Comparison of ENCODE assay signal across 28 cellular contexts in genomic region chr7:133845005-133845404, GRCh38.
"Had no signal": no experiment of that assay in that cellular context is flagged by ENCODE, and none has a peak within 500 bp of the region (broad histone marks: within the 10 kb centered on the region; RNA-seq: fewer than 3 reads in every experiment).

No MANE protein-coding gene starts in this region.

- ATAC-seq: left colon; left lung; lower lobe of right lung; naive thymus-derived CD8-positive, alpha-beta T cell; pancreas; right cardiac atrium; sciatic nerve; stimulated activated naive B cell treated with anti-CD40 and anti-IgM and Interleukin-4, amounts not matched to agents 10 μg/mL and 1 μg/mL and 100 μg/mL, for 72 hours; stimulated activated naive CD8-positive, alpha-beta T cell treated with anti-CD3 and anti-CD28 coated beads, Interleukin-15, Interleukin-2, amounts not matched to agents 100 U/mL and 50 U/mL, for 24 hours had no signal

- FAIRE-seq: islet of Langerhans, kidney, pancreas had no signal

- H3K4me1 Mint-ChIP-seq: neural crest cell had no signal

- DNase-seq: immature natural killer cell; kidney; left colon; left lung; lower lobe of right lung; mammary epithelial cell; mesenchymal stem cell; naive thymus-derived CD8-positive, alpha-beta T cell; nucleus accumbens; pancreas; posterior cingulate gyrus; retina; right cardiac atrium; stimulated activated CD4-positive, alpha-beta T cell treated with anti-CD3 and anti-CD28 coated beads, Interleukin-12 subunit alpha, Interleukin-12 subunit beta, amount 100 ng/mL, for 4 hours; stimulated activated CD4-positive, alpha-beta T cell treated with anti-CD3 and anti-CD28 coated beads, Interleukin-15, amount 100 ng/mL, for 24 hours; stimulated activated CD4-positive, alpha-beta T cell treated with anti-CD3 and anti-CD28 coated beads, Interleukin-2, amount 100 ng/mL, for 24 hours; stimulated activated CD4-positive, alpha-beta T cell treated with anti-CD3 and anti-CD28 coated beads, Interleukin-4, amount 100 ng/mL, for 1 hour; stimulated activated naive B cell treated with anti-CD40 and anti-IgM and Interleukin-4, amounts not matched to agents 10 μg/mL and 1 μg/mL and 100 μg/mL, for 72 hours; stimulated activated naive CD8-positive, alpha-beta T cell treated with anti-CD3 and anti-CD28 coated beads, Interleukin-15, Interleukin-2, amounts not matched to agents 100 U/mL and 50 U/mL, for 24 hours; stomach; testis; thyroid gland; transverse colon; upper lobe of left lung had no signal

- H3K27me3 Mint-ChIP-seq: naive thymus-derived CD8-positive, alpha-beta T cell; stimulated activated naive B cell treated with anti-CD40 and anti-IgM and Interleukin-4, amounts not matched to agents 10 μg/mL and 1 μg/mL and 100 μg/mL, for 72 hours had no signal

- H3K9me3 Mint-ChIP-seq: immature natural killer cell had no signal

- H3K4me3 Mint-ChIP-seq: immature natural killer cell; naive thymus-derived CD8-positive, alpha-beta T cell; nephron; neural crest cell; stimulated activated naive B cell treated with anti-CD40 and anti-IgM and Interleukin-4, amounts not matched to agents 10 μg/mL and 1 μg/mL and 100 μg/mL, for 72 hours had no signal

- H3K27ac Mint-ChIP-seq: immature natural killer cell; stimulated activated naive B cell treated with anti-CD40 and anti-IgM and Interleukin-4, amounts not matched to agents 10 μg/mL and 1 μg/mL and 100 μg/mL, for 72 hours had no signal
